7 cellular contexts compared by ENCODE assay signal in the genomic region with DNA sequence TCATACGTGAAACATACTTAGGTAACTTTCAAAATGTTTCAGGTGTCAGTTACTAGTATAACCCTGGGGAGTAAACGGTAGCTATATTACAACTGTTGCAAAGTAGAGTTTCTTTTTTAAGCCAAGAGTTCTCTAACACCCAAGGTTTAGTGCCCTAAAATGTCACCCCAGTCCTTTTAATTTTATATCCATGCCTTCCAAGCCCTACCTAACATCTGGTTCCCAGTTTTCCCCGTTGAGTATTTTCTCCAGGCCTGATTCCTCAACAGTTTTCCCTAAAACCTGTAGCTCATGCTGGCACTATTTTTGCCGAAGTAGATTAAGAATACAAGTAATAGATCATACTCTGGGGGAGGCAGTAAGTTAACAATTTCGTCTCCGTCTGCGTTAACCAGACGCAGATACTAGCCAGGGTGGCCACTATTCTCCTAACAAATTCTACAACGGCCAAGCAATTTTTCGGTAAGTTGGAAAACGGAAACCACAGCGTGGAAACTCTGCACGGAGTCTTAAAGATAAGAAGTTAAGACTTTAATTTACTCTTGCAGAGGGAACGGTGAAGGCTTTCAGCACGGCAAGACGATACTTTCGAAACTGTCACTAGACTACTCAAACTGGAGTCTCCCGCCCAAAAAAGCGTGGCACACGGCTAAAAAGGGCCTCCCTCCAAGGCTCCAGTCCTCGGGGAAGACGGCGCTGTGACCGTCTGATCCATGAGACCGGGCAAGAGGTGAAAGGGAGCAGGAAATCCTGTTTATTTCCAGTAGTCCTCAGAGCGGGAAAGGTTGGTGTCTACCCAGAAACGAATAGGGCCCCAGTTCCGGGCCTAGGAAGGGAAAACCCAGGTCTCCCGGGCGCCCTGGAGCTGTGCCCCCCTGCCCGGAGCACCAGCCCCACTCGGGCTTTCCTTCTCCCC. TPM values are rescaled to one million over a fixed set of nuclear protein-coding genes. Genes with fewer than 3 reads are reported as not detected.
DNase-seq lines count a peak whose midpoint lies in the region; ATAC-seq, FAIRE-seq and TF ChIP-seq lines count a peak whose summit lies in the region.

No MANE protein-coding gene starts in this region.

- H3K4me1 Mint-ChIP-seq in activated T-cell treated with anti-CD3 and anti-CD28 coated beads, Interleukin-2, amount 50 U/mL, for 4 hours (ENCODE audit: low read depth): peaks cover 48% of the 10 kb centered on the region

- 0 out of 2 replicates have a peak, but pooled peaks have one; percentile 15 for TF ChIP-seq POLR2A in GM12891 (IDR thresholded peaks at IDR 0.05; ENCODE audit: low read depth, low read length)

- intact Hi-C loops in Right ventricle myocardium inferior (cut with DNase I): loop anchor here (2.0 to 5.0 kb wide), 3 partner anchors 58 to 532 kb away; a partner anchor contains a TSS

- peak overlapping the region; percentile 94 for H3K4me3 ChIP-seq in rectal smooth muscle tissue (ENCODE audit: low read length)

- DNase-seq in GM12891 (ENCODE audit: insufficient read length, low spot score) (no peak), Right ventricle myocardium inferior (ENCODE audit: missing footprints) (no peak), NCI-H1436 (lab: John Stamatoyannopoulos, UW) (no peak), DMS79 treated with DMSO at 0.1 percent for 48 hours (lab: John Stamatoyannopoulos, UW) (no peak)
- DNase-seq in activated T-cell treated with anti-CD3 and anti-CD28 coated beads, Interleukin-2, amount 50 U/mL, for 4 hours: no peak

- ATAC-seq in HG03439 (IDR thresholded peaks at IDR 0.05; ENCODE audit: unreplicated experiment) (peak; percentile 2), Right ventricle myocardium inferior (peak; percentile 2)
- ATAC-seq in activated T-cell treated with anti-CD3 and anti-CD28 coated beads, Interleukin-2, amount 50 U/mL, for 4 hours: peak in 1 of 2 donors; percentile 10

- peak overlapping the region; percentile 96 for H3K4me3 Mint-ChIP-seq in activated T-cell treated with anti-CD3 and anti-CD28 coated beads, Interleukin-2, amount 50 U/mL, for 4 hours

- H3K27me3 ChIP-seq in rectal smooth muscle tissue (ENCODE audit: control insufficient read depth, insufficient read depth, low read length): no peaks in the 10 kb centered on the region

- H3K4me1 ChIP-seq in rectal smooth muscle tissue (ENCODE audit: control insufficient read depth, insufficient read depth, low read length): peaks cover 19% of the 10 kb centered on the region

- peak; percentile 5 for FAIRE-seq in GM12891 (lab: Jason Lieb, UNC)

- H3K9ac ChIP-seq in rectal smooth muscle tissue (ENCODE audit: low read length): peak overlapping the region; percentile 100

- no peaks in the 10 kb centered on the region for H3K36me3 ChIP-seq in rectal smooth muscle tissue (ENCODE audit: control insufficient read depth, insufficient read depth, low read length)

- H3K36me3 Mint-ChIP-seq in activated T-cell treated with anti-CD3 and anti-CD28 coated beads, Interleukin-2, amount 50 U/mL, for 4 hours (ENCODE audit: insufficient read depth): peaks cover 23% of the 10 kb centered on the region

- H3K27me3 Mint-ChIP-seq in activated T-cell treated with anti-CD3 and anti-CD28 coated beads, Interleukin-2, amount 50 U/mL, for 4 hours (ENCODE audit: low read depth): no peaks in the 10 kb centered on the region

- H3K27ac ChIP-seq in rectal smooth muscle tissue (ENCODE audit: low read depth, low read length): peak overlapping the region; percentile 100

- H3K9me3 Mint-ChIP-seq in activated T-cell treated with anti-CD3 and anti-CD28 coated beads, Interleukin-2, amount 50 U/mL, for 4 hours: no peaks in the 10 kb centered on the region

TF ChIP-seq in GM12891, 5 proteins besides CTCF, POLR2A, EP300 and RAD21:
- no peak for TF ChIP-seq POU2F2 (IDR thresholded peaks at IDR 0.05; ENCODE audit: low read depth, low read length)

RNA-seq across cellular contexts. Expression of a gene that starts 0.9 kb away (rescaled TPM):
- 58.9 TPM for polyA plus RNA-seq in GM12891 (2012; ENCODE audit: low read depth, missing spikeins)
- total RNA-seq in activated T-cell treated with anti-CD3 and anti-CD28 coated beads, Interleukin-2, amount 50 U/mL, for 4 hours: 100 to 1,000 TPM; 104 to 109 (median 106) TPM
- 52.4 TPM for total RNA-seq in Right ventricle myocardium inferior

RNA-seq across cellular contexts. Expression of a gene that starts 50.0 kb away (rescaled TPM):
- 25.3 TPM for polyA plus RNA-seq in GM12891 (2012; ENCODE audit: low read depth, missing spikeins)
- total RNA-seq in activated T-cell treated with anti-CD3 and anti-CD28 coated beads, Interleukin-2, amount 50 U/mL, for 4 hours: 10 to 100 TPM; 29.8 to 35.4 (median 32.6) TPM
- total RNA-seq in Right ventricle myocardium inferior: 35.4 TPM

RNA-seq across cellular contexts. Expression of a gene that starts 55.6 kb away (rescaled TPM):
- 0.06 TPM for polyA plus RNA-seq in GM12891 (2012; ENCODE audit: low read depth, missing spikeins)
- under 1 TPM; 0.19 to 0.78 (median 0.32) TPM for total RNA-seq in activated T-cell treated with anti-CD3 and anti-CD28 coated beads, Interleukin-2, amount 50 U/mL, for 4 hours
- total RNA-seq in Right ventricle myocardium inferior: 23.5 TPM

RNA-seq across cellular contexts. Expression of a gene that starts 57.1 kb away (rescaled TPM):
- 0.10 TPM for polyA plus RNA-seq in GM12891 (2012; ENCODE audit: low read depth, missing spikeins)
- total RNA-seq in activated T-cell treated with anti-CD3 and anti-CD28 coated beads, Interleukin-2, amount 50 U/mL, for 4 hours: 1 to 10 TPM in 2 of 3 donors, under 1 TPM in 1; 0.61 to 1.7 (median 1.0) TPM
- total RNA-seq in Right ventricle myocardium inferior: 2.1 TPM

Comparison
In these comparisons a context has a peak if more than half of its experiments do, and no peak if none do; other contexts are left out.
1. RNA of a gene that starts 55.6 kb away (total RNA-seq): 23.5 TPM in Right ventricle myocardium inferior (single experiment); 0.19 to 0.78 TPM in activated T-cell treated with anti-CD3 and anti-CD28 coated beads, Interleukin-2, amount 50 U/mL, for 4 hours; every median in the first group is over 10 times any median in the second.